In the genomic region with DNA sequence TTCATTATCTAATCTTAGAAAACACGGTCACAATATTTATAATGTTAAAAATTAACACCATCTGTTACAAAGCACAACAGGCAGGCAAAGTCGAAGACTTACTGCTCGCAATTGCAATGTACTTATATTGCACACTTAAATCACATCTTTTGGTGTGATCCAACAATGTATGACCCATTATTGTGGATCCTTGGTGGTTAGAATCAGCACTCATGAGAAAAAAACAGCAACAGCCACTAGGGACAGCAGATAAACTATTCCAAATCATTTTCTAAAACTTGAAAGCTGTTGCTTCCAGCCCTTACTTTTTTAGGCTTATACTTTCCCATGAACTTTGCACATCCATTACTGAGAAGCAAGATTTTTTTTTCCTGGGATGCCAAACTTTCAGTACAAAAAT, we compare ENCODE assay signal across 19 cellular contexts.
"Had no signal": no experiment of that assay in that cellular context is flagged by ENCODE, and none has a peak within 500 bp of the region (broad histone marks: within the 10 kb centered on the region; RNA-seq: fewer than 3 reads in every experiment).

No MANE protein-coding gene starts in this region.

- H3K36me3 ChIP-seq: lower lobe of right lung, prostate gland had no signal

- H2AFZ ChIP-seq: parathyroid adenoma had no signal

- FAIRE-seq: kidney had no signal

- H3K9ac ChIP-seq: parathyroid adenoma had no signal

- H3K4me1 ChIP-seq: gastroesophageal sphincter, lower lobe of right lung, parathyroid adenoma, prostate gland, suprapubic skin, thyroid gland, uterus had no signal

- H3K4me3 ChIP-seq: coronary artery, gastroesophageal sphincter, left ventricle myocardium inferior, lower lobe of right lung, prostate gland, suprapubic skin, thyroid gland, uterus had no signal

- H3K27ac ChIP-seq: coronary artery, gastroesophageal sphincter, left ventricle myocardium inferior, lower lobe of right lung, parathyroid adenoma, prostate gland, suprapubic skin, thyroid gland, uterus had no signal

- H3K9me3 ChIP-seq: prostate gland, thyroid gland had no signal

- ATAC-seq: esophagus mucosa, gastroesophageal sphincter, left cardiac atrium, lower lobe of right lung, sciatic nerve had no signal

- DNase-seq: effector CD8-positive, alpha-beta T cell; kidney; left cardiac atrium; left ventricle myocardium inferior; lower lobe of right lung; midbrain; naive B cell; occipital lobe; retina; stimulated activated naive CD4-positive, alpha-beta T cell treated with Interleukin-2 at 50 U/mL for 16 hours; thyroid gland; uterus had no signal

- H3K27me3 ChIP-seq: gastroesophageal sphincter, suprapubic skin, thyroid gland, uterus had no signal
